12 cellular contexts compared by ENCODE assay signal in the genomic region with DNA sequence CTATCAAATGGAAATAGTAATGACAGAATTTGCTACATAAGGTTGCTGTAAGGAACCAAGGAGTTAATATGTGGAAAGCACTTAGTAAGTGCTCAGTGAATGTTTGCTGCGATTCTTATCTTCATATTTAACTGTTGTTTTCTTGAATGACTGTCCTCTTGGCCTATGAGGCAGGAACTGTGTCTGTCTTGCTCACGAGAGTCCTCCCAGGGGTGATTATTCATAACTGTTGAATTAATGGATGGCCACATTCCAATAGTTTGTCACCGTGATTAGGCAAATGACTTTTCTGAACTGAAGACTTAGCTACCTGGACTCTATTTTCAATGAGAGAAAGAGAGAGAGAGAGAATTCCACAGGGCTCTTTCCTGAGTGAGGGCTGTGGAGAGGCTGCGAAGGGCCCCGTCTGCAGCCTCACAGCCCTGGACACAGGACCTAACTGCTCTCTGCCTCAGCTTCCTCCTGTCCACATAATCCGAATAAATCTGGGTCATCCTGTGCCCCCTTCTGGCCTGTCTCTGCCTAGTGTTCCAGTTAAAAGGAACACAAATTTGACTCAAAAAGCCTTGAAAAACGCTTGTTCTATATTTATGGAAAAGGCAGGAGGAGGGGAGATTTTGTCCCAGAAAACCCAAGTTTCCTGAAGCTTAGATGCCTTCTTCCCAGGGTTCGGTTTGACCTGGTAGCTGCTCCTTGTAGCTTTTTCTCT. TPM values are rescaled to one million over a fixed set of nuclear protein-coding genes. Genes with fewer than 3 reads are reported as not detected.
DNase-seq lines count a peak whose midpoint lies in the region; ATAC-seq and TF ChIP-seq lines count a peak whose summit lies in the region.
"Had no signal": no experiment of that assay in that cellular context is flagged by ENCODE, and none has a peak within 500 bp of the region (broad histone marks: within the 10 kb centered on the region; RNA-seq: fewer than 3 reads in every experiment).

No MANE protein-coding gene starts in this region.

- POLR2A ChIA-PET in HEK293 (lab: Yijun Ruan, JAX), result no interaction called here

- no peak overlapping the region for H3K27ac ChIP-seq in HEK293 (ENCODE audit: extremely low read depth, low read depth, low read length)
- H3K27ac ChIP-seq in tibial artery, result peak overlapping the region; percentile 78 to 86

- peaks cover 84% of the 10 kb centered on the region for H3K4me1 Mint-ChIP-seq in brain

- no peaks in the 10 kb centered on the region for H3K36me3 Mint-ChIP-seq in brain

- DNase-seq in iris pigment epithelial cell (ENCODE audit: low read depth), result peak; percentile 35
- DNase-seq in tibial artery, result no peak
- DNase-seq in NCI-H1105 (lab: John Stamatoyannopoulos, UW), result no peak
- DNase-seq: amniotic stem cell, COR-L47, NCI-H2081 treated with DMSO at 0.1 percent for 48 hours, OCI-M1 had no signal

- no peaks in the 10 kb centered on the region for H3K4me1 ChIP-seq in HEK293 (ENCODE audit: control insufficient read depth, insufficient read depth, low read length)
- H3K4me1 ChIP-seq in tibial artery, result peaks cover 8 to 62% (median 39%) of the 10 kb centered on the region in 4 donors

- ATAC-seq in GM19351 (IDR thresholded peaks at IDR 0.05; ENCODE audit: unreplicated experiment) (no peak), HG02981 (IDR thresholded peaks at IDR 0.05; ENCODE audit: unreplicated experiment) (no peak)

- H3K27ac Mint-ChIP-seq in brain, result peak overlapping the region; percentile 43 to 93 (median 88)

- H3K9me3 Mint-ChIP-seq in brain, result peaks cover 0 to 7% (median 0%) of the 10 kb centered on the region in 5 experiments

- H3K4me3 ChIP-seq in HEK293 (ENCODE audit: low read depth, low read length) (no peak overlapping the region), tibial artery (no peak overlapping the region)

- CTCF ChIA-PET in HEK293 (lab: Yijun Ruan, JAX), result interaction anchor here (0.7 to 3.9 kb wide), 9 partner anchors 8 to 163 kb away, joined by 3 to 33 read pairs (median 4); a partner anchor contains a TSS

- no peaks in the 10 kb centered on the region for H3K36me3 ChIP-seq in HEK293 (ENCODE audit: control insufficient read depth in 2 of 2, insufficient read depth in 1 of 2, low read length in 2 of 2)
- H3K36me3 ChIP-seq in tibial artery, result no peaks in the 10 kb centered on the region

- H3K27me3 Mint-ChIP-seq in brain, result peaks cover 5% of the 10 kb centered on the region

- no peak overlapping the region for H3K4me3 Mint-ChIP-seq in brain

- no peaks in the 10 kb centered on the region for H3K9me3 ChIP-seq in HEK293 (ENCODE audit: control insufficient read depth, insufficient read depth, low read depth, low read length)
- no peaks in the 10 kb centered on the region for H3K9me3 ChIP-seq in tibial artery

- no peaks in the 10 kb centered on the region for H3K27me3 ChIP-seq in tibial artery

- intact Hi-C loops in tibial artery (cut with DNase I; ENCODE audit: low total_unique reads), result no loop called here

- TF ChIP-seq CTCF in HEK293 (tag by site-specific recombination; IDR thresholded peaks at IDR 0.05), result peak; percentile 10; the same call in 1 of the 2 replicates
- TF ChIP-seq CTCF in brain (conservative IDR thresholded peaks at IDR 0.05), result no peak
- TF ChIP-seq CTCF in tibial artery (IDR thresholded peaks at IDR 0.05), result no peak

TF ChIP-seq in HEK293, 187 proteins besides CTCF, POLR2A, EP300 and RAD21:
- TF ChIP-seq, protein P1, sequence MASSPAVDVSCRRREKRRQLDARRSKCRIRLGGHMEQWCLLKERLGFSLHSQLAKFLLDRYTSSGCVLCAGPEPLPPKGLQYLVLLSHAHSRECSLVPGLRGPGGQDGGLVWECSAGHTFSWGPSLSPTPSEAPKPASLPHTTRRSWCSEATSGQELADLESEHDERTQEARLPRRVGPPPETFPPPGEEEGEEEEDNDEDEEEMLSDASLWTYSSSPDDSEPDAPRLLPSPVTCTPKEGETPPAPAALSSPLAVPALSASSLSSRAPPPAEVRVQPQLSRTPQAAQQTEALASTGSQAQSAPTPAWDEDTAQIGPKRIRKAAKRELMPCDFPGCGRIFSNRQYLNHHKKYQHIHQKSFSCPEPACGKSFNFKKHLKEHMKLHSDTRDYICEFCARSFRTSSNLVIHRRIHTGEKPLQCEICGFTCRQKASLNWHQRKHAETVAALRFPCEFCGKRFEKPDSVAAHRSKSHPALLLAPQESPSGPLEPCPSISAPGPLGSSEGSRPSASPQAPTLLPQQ (tag by site-specific recombination; IDR thresholded peaks at IDR 0.05), result no peak
- TF ChIP-seq ZNF561 (tag by site-specific recombination; IDR thresholded peaks at IDR 0.05; ENCODE audit: borderline replicate concordance) (no peak), ZNF341 (tag by site-specific recombination; IDR thresholded peaks at IDR 0.05; ENCODE audit: low read depth) (no peak), OVOL3 (tag by site-specific recombination; IDR thresholded peaks at IDR 0.05) (no peak), ZNF223 (tag by site-specific recombination; IDR thresholded peaks at IDR 0.05) (no peak), ZNF664 (tag by site-specific recombination; IDR thresholded peaks at IDR 0.05) (peak; percentile 57)
- TF ChIP-seq, protein P2, sequence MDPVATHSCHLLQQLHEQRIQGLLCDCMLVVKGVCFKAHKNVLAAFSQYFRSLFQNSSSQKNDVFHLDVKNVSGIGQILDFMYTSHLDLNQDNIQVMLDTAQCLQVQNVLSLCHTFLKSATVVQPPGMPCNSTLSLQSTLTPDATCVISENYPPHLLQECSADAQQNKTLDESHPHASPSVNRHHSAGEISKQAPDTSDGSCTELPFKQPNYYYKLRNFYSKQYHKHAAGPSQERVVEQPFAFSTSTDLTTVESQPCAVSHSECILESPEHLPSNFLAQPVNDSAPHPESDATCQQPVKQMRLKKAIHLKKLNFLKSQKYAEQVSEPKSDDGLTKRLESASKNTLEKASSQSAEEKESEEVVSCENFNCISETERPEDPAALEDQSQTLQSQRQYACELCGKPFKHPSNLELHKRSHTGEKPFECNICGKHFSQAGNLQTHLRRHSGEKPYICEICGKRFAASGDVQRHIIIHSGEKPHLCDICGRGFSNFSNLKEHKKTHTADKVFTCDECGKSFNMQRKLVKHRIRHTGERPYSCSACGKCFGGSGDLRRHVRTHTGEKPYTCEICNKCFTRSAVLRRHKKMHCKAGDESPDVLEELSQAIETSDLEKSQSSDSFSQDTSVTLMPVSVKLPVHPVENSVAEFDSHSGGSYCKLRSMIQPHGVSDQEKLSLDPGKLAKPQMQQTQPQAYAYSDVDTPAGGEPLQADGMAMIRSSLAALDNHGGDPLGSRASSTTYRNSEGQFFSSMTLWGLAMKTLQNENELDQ (tag by site-specific recombination; IDR thresholded peaks at IDR 0.05; ENCODE audit: low read depth), result no peak

RNA-seq across cellular contexts. Expression of a gene that starts 8.5 kb away (rescaled TPM):
- polyA plus RNA-seq in brain (ENCODE audit: insufficient read depth, low read depth, low replicate concordance), result not detected
- polyA plus RNA-seq: neural cell had no signal
